Comparison of ENCODE assay signal across 17 cellular contexts in genomic region chr1:207343675-207344074, GRCh38. TPM values are rescaled to one million over a fixed set of nuclear protein-coding genes. Genes with fewer than 3 reads are reported as not detected.
DNase-seq lines count a peak whose midpoint lies in the region; ATAC-seq lines count a peak whose summit lies in the region.
"Had no signal": no experiment of that assay in that cellular context is flagged by ENCODE, and none has a peak within 500 bp of the region (broad histone marks: within the 10 kb centered on the region; RNA-seq: fewer than 3 reads in every experiment).

No MANE protein-coding gene starts in this region.

- POLR2A ChIA-PET in activated CD8-positive, alpha-beta T cell treated with anti-CD3 and anti-CD28 coated beads, Interleukin-2, amount 10 ng/mL, durations not matched to agents 7 days and 5 days (lab: Charles Lee) = interaction anchor here (1.6 kb wide), 1 partner anchor 22 kb away, joined by 4 read pairs; the partner anchor contains the start of gene CD55

- H3K9me3 Mint-ChIP-seq in stimulated activated naive CD8-positive, alpha-beta T cell treated with anti-CD3 and anti-CD28 coated beads, Interleukin-15, Interleukin-2, amounts not matched to agents 100 ng/mL and 50 ng/mL, for 24 hours = peaks cover 7% of the 10 kb centered on the region
- H3K9me3 Mint-ChIP-seq in activated CD8-positive, alpha-beta T cell treated with anti-CD3 and anti-CD28 coated beads, Interleukin-2, amount 10 ng/mL, durations not matched to agents 7 days and 5 days (ENCODE audit: insufficient read depth) = peaks cover 24% of the 10 kb centered on the region
- H3K9me3 Mint-ChIP-seq in stimulated activated naive CD8-positive, alpha-beta T cell treated with anti-CD3 and anti-CD28 coated beads, Interleukin-15, amount 100 ng/mL, for 72 hours = peaks cover 26 to 29% of the 10 kb centered on the region in 2 donors

- H3K27me3 Mint-ChIP-seq in stimulated activated naive CD8-positive, alpha-beta T cell treated with anti-CD3 and anti-CD28 coated beads, Interleukin-15, Interleukin-2, amounts not matched to agents 100 ng/mL and 50 ng/mL, for 24 hours = no peaks in the 10 kb centered on the region
- H3K27me3 Mint-ChIP-seq in activated CD8-positive, alpha-beta T cell treated with anti-CD3 and anti-CD28 coated beads, Interleukin-2, amount 10 ng/mL, durations not matched to agents 7 days and 5 days (ENCODE audit: low read depth) = no peaks in the 10 kb centered on the region
- no peaks in the 10 kb centered on the region for H3K27me3 Mint-ChIP-seq in stimulated activated naive CD8-positive, alpha-beta T cell treated with anti-CD3 and anti-CD28 coated beads, Interleukin-15, amount 100 ng/mL, for 72 hours

- no peak for ATAC-seq in stimulated activated naive CD8-positive, alpha-beta T cell treated with anti-CD3 and anti-CD28 coated beads, Interleukin-15, Interleukin-2, amounts not matched to agents 100 U/mL and 50 U/mL, for 24 hours
- ATAC-seq in activated CD8-positive, alpha-beta T cell treated with anti-CD3 and anti-CD28 coated beads, Interleukin-2, amount 10 ng/mL, durations not matched to agents 7 days and 5 days = no peak
- ATAC-seq in stimulated activated naive CD8-positive, alpha-beta T cell treated with anti-CD3 and anti-CD28 coated beads, Interleukin-15, amount 100 ng/mL, for 72 hours = no peak
- ATAC-seq: Right ventricle myocardium inferior had no signal

- no peak for DNase-seq in stimulated activated naive CD8-positive, alpha-beta T cell treated with anti-CD3 and anti-CD28 coated beads, Interleukin-15, Interleukin-2, amounts not matched to agents 100 U/mL and 50 U/mL, for 24 hours
- DNase-seq in activated CD8-positive, alpha-beta T cell treated with anti-CD3 and anti-CD28 coated beads, Interleukin-2, amount 10 ng/mL, durations not matched to agents 7 days and 5 days = no peak
- DNase-seq in foreskin melanocyte = peak; percentile 25
- no peak for DNase-seq in stimulated activated naive CD8-positive, alpha-beta T cell treated with anti-CD3 and anti-CD28 coated beads, Interleukin-15, amount 100 ng/mL, for 72 hours
- DNase-seq in DMS 273 (lab: John Stamatoyannopoulos, UW; ENCODE audit: unreplicated experiment) = no peak
- DNase-seq in activated effector memory CD4-positive, alpha-beta T cell treated with anti-CD3 and anti-CD28 coated beads, Interleukin-2, amount 50 U/mL, for 16 hours = no peak
- no peak for DNase-seq in activated CD4-positive, CD25-positive, alpha-beta regulatory T cell treated with anti-CD3 and anti-CD28 coated beads, Interleukin-2, amount 50 U/mL, for 72 hours
- DNase-seq: ACHN, AML-193, H9, NCI-H1105 treated with DMSO at 0.1 percent for 48 hours, NCI-H187, NCI-H226, NCI-H524 treated with DMSO at 0.1 percent for 48 hours, Peyer's patch had no signal

- H3K27ac Mint-ChIP-seq in stimulated activated naive CD8-positive, alpha-beta T cell treated with anti-CD3 and anti-CD28 coated beads, Interleukin-15, Interleukin-2, amounts not matched to agents 100 ng/mL and 50 ng/mL, for 24 hours = peak overlapping the region; percentile 77
- H3K27ac Mint-ChIP-seq in activated CD8-positive, alpha-beta T cell treated with anti-CD3 and anti-CD28 coated beads, Interleukin-2, amount 10 ng/mL, durations not matched to agents 7 days and 5 days = peak overlapping the region; percentile 37
- no peak overlapping the region for H3K27ac Mint-ChIP-seq in stimulated activated naive CD8-positive, alpha-beta T cell treated with anti-CD3 and anti-CD28 coated beads, Interleukin-15, amount 100 ng/mL, for 72 hours

- H3K36me3 Mint-ChIP-seq in stimulated activated naive CD8-positive, alpha-beta T cell treated with anti-CD3 and anti-CD28 coated beads, Interleukin-15, Interleukin-2, amounts not matched to agents 100 ng/mL and 50 ng/mL, for 24 hours (ENCODE audit: low read depth) = peaks cover 92% of the 10 kb centered on the region
- H3K36me3 Mint-ChIP-seq in activated CD8-positive, alpha-beta T cell treated with anti-CD3 and anti-CD28 coated beads, Interleukin-2, amount 10 ng/mL, durations not matched to agents 7 days and 5 days (ENCODE audit: low read depth) = peaks cover 96% of the 10 kb centered on the region

- H3K4me3 Mint-ChIP-seq in stimulated activated naive CD8-positive, alpha-beta T cell treated with anti-CD3 and anti-CD28 coated beads, Interleukin-15, Interleukin-2, amounts not matched to agents 100 ng/mL and 50 ng/mL, for 24 hours = peak overlapping the region; percentile 64
- H3K4me3 Mint-ChIP-seq in activated CD8-positive, alpha-beta T cell treated with anti-CD3 and anti-CD28 coated beads, Interleukin-2, amount 10 ng/mL, durations not matched to agents 7 days and 5 days = no peak overlapping the region
- peak overlapping the region; percentile 61 to 75 for H3K4me3 Mint-ChIP-seq in stimulated activated naive CD8-positive, alpha-beta T cell treated with anti-CD3 and anti-CD28 coated beads, Interleukin-15, amount 100 ng/mL, for 72 hours
- H3K4me3 Mint-ChIP-seq: H9 had no signal

- peaks cover 91% of the 10 kb centered on the region for H3K4me1 Mint-ChIP-seq in stimulated activated naive CD8-positive, alpha-beta T cell treated with anti-CD3 and anti-CD28 coated beads, Interleukin-15, Interleukin-2, amounts not matched to agents 100 ng/mL and 50 ng/mL, for 24 hours (ENCODE audit: low read depth)
- H3K4me1 Mint-ChIP-seq in activated CD8-positive, alpha-beta T cell treated with anti-CD3 and anti-CD28 coated beads, Interleukin-2, amount 10 ng/mL, durations not matched to agents 7 days and 5 days (ENCODE audit: low read depth) = peaks cover 77% of the 10 kb centered on the region
- H3K4me1 Mint-ChIP-seq in stimulated activated naive CD8-positive, alpha-beta T cell treated with anti-CD3 and anti-CD28 coated beads, Interleukin-15, amount 100 ng/mL, for 72 hours = peaks cover 80% of the 10 kb centered on the region

- CTCF ChIA-PET in activated CD8-positive, alpha-beta T cell treated with anti-CD3 and anti-CD28 coated beads, Interleukin-2, amount 10 ng/mL, durations not matched to agents 7 days and 5 days (lab: Charles Lee) = no interaction called here

RNA-seq across cellular contexts. Expression of gene CD55, which starts 22.2 kb away (rescaled TPM):
- 10 to 100 TPM; 82.1 to 85.5 TPM for total RNA-seq in activated CD8-positive, alpha-beta T cell treated with anti-CD3 and anti-CD28 coated beads, Interleukin-2, amount 10 ng/mL, durations not matched to agents 7 days and 5 days

Comparison
In these comparisons a context has a peak if more than half of its experiments do, and no peak if none do; other contexts are left out.
1. H3K27ac Mint-ChIP-seq: peak in stimulated activated naive CD8-positive, alpha-beta T cell treated with anti-CD3 and anti-CD28 coated beads, Interleukin-15, Interleukin-2, amounts not matched to agents 100 ng/mL and 50 ng/mL, for 24 hours (single experiment) and activated CD8-positive, alpha-beta T cell treated with anti-CD3 and anti-CD28 coated beads, Interleukin-2, amount 10 ng/mL, durations not matched to agents 7 days and 5 days (single experiment); none in stimulated activated naive CD8-positive, alpha-beta T cell treated with anti-CD3 and anti-CD28 coated beads, Interleukin-15, amount 100 ng/mL, for 72 hours (0 of 2).